24 cellular contexts compared by ENCODE assay signal in the genomic region with DNA sequence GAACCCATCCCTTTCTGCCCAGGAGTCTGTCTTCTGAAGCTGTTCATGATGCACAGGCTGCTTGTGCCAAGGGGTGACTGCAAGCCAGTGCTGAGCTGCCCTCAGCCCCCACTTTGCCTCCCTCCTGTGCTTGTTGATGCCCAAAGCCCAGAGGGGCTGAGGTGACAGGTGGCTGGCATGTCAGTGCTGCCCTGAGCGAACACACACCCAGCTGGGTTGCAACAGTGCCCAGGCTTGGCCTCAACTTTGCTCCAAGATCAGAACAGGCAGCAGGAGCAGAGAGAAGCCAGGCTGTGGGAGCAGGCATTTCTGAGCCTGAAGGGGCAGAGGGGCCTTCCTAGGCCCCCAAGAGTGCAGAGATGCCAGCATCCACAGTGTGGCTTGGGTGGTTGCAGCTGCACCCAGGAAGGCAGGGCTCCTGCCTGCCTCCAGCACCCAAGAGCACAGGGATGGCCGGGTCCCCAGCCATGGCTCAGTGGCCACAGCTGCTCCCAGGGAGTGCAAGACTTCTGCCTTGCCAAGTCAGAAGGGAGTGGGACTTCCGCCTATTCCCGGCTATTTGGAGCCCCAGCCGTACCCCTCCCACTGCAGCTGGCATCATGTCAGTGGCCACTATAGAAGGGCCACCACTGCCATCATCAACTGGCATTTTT.
"Had no signal": no experiment of that assay in that cellular context is flagged by ENCODE, and none has a peak within 500 bp of the region (broad histone marks: within the 10 kb centered on the region; RNA-seq: fewer than 3 reads in every experiment).

No MANE protein-coding gene starts in this region.

- DNase-seq: activated gamma-delta T cell treated with Interleukin-2 at 50 U/mL for 16 hours; activated T-cell treated with anti-CD3 and anti-CD28 coated beads, Interleukin-2, amount 50 U/mL, for 1 hour; adrenal gland; brain microvascular endothelial cell; central memory CD4-positive, alpha-beta T cell; colonic mucosa; dorsolateral prefrontal cortex; effector memory CD8-positive, alpha-beta T cell; esophagus squamous epithelium; gastrocnemius medialis; midbrain; small intestine; stimulated activated CD4-positive, alpha-beta T cell treated with anti-CD3 and anti-CD28 coated beads, Interleukin-15, amount 100 ng/mL, for 24 hours; stimulated activated CD8-positive, alpha-beta memory T cell treated with anti-CD3 and anti-CD28 coated beads, Interleukin-4, amount 100 ng/mL, for 48 hours; stimulated activated naive B cell treated with anti-CD40 and anti-IgM and Interleukin-4, amounts not matched to agents 10 μg/mL and 1 μg/mL and 100 μg/mL, for 72 hours; T1000 had no signal

- H3K27me3 ChIP-seq: adrenal gland, ascending aorta, brain microvascular endothelial cell, colonic mucosa, dorsolateral prefrontal cortex, esophagus squamous epithelium, gastrocnemius medialis, neutrophil, pancreas, right lobe of liver, upper lobe of left lung had no signal

- H3K4me3 ChIP-seq: adrenal gland, ascending aorta, colonic mucosa, dorsolateral prefrontal cortex, esophagus squamous epithelium, gastrocnemius medialis, lung, pancreas, right lobe of liver, thoracic aorta, upper lobe of left lung had no signal

- H3K4me1 ChIP-seq: adrenal gland, ascending aorta, colonic mucosa, gastrocnemius medialis, right lobe of liver, upper lobe of left lung had no signal

- H3K36me3 ChIP-seq: adrenal gland, ascending aorta, brain microvascular endothelial cell, colonic mucosa, esophagus squamous epithelium, gastrocnemius medialis, neutrophil, pancreas, right lobe of liver, thoracic aorta, upper lobe of left lung had no signal

- H3K27ac ChIP-seq: adrenal gland, ascending aorta, brain microvascular endothelial cell, colonic mucosa, dorsolateral prefrontal cortex, gastrocnemius medialis, neutrophil, pancreas, right lobe of liver, thoracic aorta, upper lobe of left lung had no signal

- H3K9me3 ChIP-seq: adrenal gland, ascending aorta, colonic mucosa, esophagus squamous epithelium, gastrocnemius medialis, neutrophil, pancreas, right lobe of liver, thoracic aorta, upper lobe of left lung had no signal

- ATAC-seq: effector memory CD8-positive, alpha-beta T cell; gastrocnemius medialis; stimulated activated naive B cell treated with anti-CD40 and anti-IgM and Interleukin-4, amounts not matched to agents 10 μg/mL and 1 μg/mL and 100 μg/mL, for 72 hours; WTC11 had no signal
